ENCODE assay signal across 8 cellular contexts in genomic region chr3:158532099-158532734, GRCh38. TPM values are rescaled to one million over a fixed set of nuclear protein-coding genes. Genes with fewer than 3 reads are reported as not detected.
A peak's percentile ranks its signal among the peaks of the same experiment; 100 is the strongest.
DNase-seq lines count a peak whose midpoint lies in the region; ATAC-seq and TF ChIP-seq lines count a peak whose summit lies in the region.

No MANE protein-coding gene starts in this region.

- H2AFZ ChIP-seq in neuronal stem cell (ENCODE audit: low read length): no peak overlapping the region

- no peak overlapping the region for H3K4ac ChIP-seq in neuronal stem cell (ENCODE audit: low read length)

- H3K27ac ChIP-seq in neuronal stem cell (replicated peaks; ENCODE audit: low read length) (no peak overlapping the region), colonic mucosa (no peak overlapping the region)
- H3K27ac ChIP-seq in effector memory CD4-positive, alpha-beta T cell (ENCODE audit: insufficient read depth, low read length, poor library complexity, severe bottlenecking): no peak overlapping the region

- no peak for TF ChIP-seq CTCF in colonic mucosa (IDR thresholded peaks at IDR 0.05)

- DNase-seq in activated CD4-positive, alpha-beta T cell treated with anti-CD3 and anti-CD28 coated beads for 36 hours: peak; percentile 9
- no peak for DNase-seq in activated CD4-positive, alpha-beta T cell treated with anti-CD3 and anti-CD28 coated beads for 48 hours
- DNase-seq in NCI-H526 treated with DMSO at 0.1 percent for 48 hours (lab: John Stamatoyannopoulos, UW): peak; percentile 17
- DNase-seq in dermis blood vessel endothelial cell: peak; percentile 81
- peak; percentile 5 for DNase-seq in neuronal stem cell (ENCODE audit: low spot score)
- no peak for DNase-seq in colonic mucosa
- DNase-seq in effector memory CD4-positive, alpha-beta T cell: no peak

- no peak overlapping the region for H3K23ac ChIP-seq in neuronal stem cell (ENCODE audit: low read depth, low read length, poor library complexity)

- no peaks in the 10 kb centered on the region for H3K4me1 Mint-ChIP-seq in activated CD4-positive, alpha-beta T cell treated with anti-CD3 and anti-CD28 coated beads for 36 hours

- POLR2A ChIA-PET in activated CD4-positive, alpha-beta T cell treated with anti-CD3 and anti-CD28 coated beads for 36 hours (lab: Charles Lee): no interaction called here

- H3K27me3 ChIP-seq in neuronal stem cell (ENCODE audit: control insufficient read depth in 3 of 3, insufficient read depth in 3 of 3, low read depth in 1 of 3, low read length in 3 of 3) (no peaks in the 10 kb centered on the region), colonic mucosa (no peaks in the 10 kb centered on the region)
- no peaks in the 10 kb centered on the region for H3K27me3 ChIP-seq in effector memory CD4-positive, alpha-beta T cell (replicated peaks; ENCODE audit: control insufficient read depth, insufficient read depth, low read length, poor library complexity, severe bottlenecking)

- H2BK5ac ChIP-seq in neuronal stem cell (ENCODE audit: low read length): no peak overlapping the region

- H3K4me3 ChIP-seq in neuronal stem cell (ENCODE audit: low read length in 2 of 2) (no peak overlapping the region), colonic mucosa (no peak overlapping the region)
- no peak overlapping the region for H3K4me3 ChIP-seq in effector memory CD4-positive, alpha-beta T cell (ENCODE audit: insufficient read depth, low read depth, low read length, poor library complexity, severe bottlenecking)

- no peak overlapping the region for H2BK120ac ChIP-seq in neuronal stem cell (ENCODE audit: low read depth, low read length)

- no peaks in the 10 kb centered on the region for H3K36me3 Mint-ChIP-seq in activated CD4-positive, alpha-beta T cell treated with anti-CD3 and anti-CD28 coated beads for 36 hours (ENCODE audit: low read depth)

- no peak overlapping the region for H2BK12ac ChIP-seq in neuronal stem cell (ENCODE audit: low read length)

- no peak overlapping the region for H3K4me3 Mint-ChIP-seq in activated CD4-positive, alpha-beta T cell treated with anti-CD3 and anti-CD28 coated beads for 36 hours

- no peak overlapping the region for H2BK15ac ChIP-seq in neuronal stem cell (ENCODE audit: low read length)

- no peak for ATAC-seq in activated CD4-positive, alpha-beta T cell treated with anti-CD3 and anti-CD28 coated beads for 36 hours
- peak; percentile 59 for ATAC-seq in HG03135 (IDR thresholded peaks at IDR 0.05; ENCODE audit: unreplicated experiment)

- intact Hi-C loops in activated CD4-positive, alpha-beta T cell treated with anti-CD3 and anti-CD28 coated beads for 36 hours (cut with DNase I, micrococcal nuclease): loop anchor here (1.0 to 10.0 kb wide), 4 partner anchors 113 to 914 kb away; partner anchors contain the start of gene GFM1 (in 1 of the 2)
- intact Hi-C loops in colonic mucosa (cut with DNase I): loop anchor here (10.0 kb wide), 1 partner anchor 917 kb away; no protein-coding TSS in a partner anchor

- H2AK5ac ChIP-seq in neuronal stem cell (ENCODE audit: low read depth, low read length): no peak overlapping the region

- H3K79me1 ChIP-seq in neuronal stem cell (ENCODE audit: low read depth, low read length): no peaks in the 10 kb centered on the region

- H3K9me3 Mint-ChIP-seq in activated CD4-positive, alpha-beta T cell treated with anti-CD3 and anti-CD28 coated beads for 36 hours (ENCODE audit: low read depth): no peaks in the 10 kb centered on the region

- no peak overlapping the region for H4K8ac ChIP-seq in neuronal stem cell (ENCODE audit: low read depth, low read length)

- H3K36me3 ChIP-seq in neuronal stem cell (replicated peaks in 1 of 2; ENCODE audit: control insufficient read depth in 2 of 2, insufficient read depth in 2 of 2, low read length in 2 of 2) (no peaks in the 10 kb centered on the region), colonic mucosa (no peaks in the 10 kb centered on the region)
- H3K36me3 ChIP-seq in effector memory CD4-positive, alpha-beta T cell (ENCODE audit: control insufficient read depth, insufficient read depth, low read length): no peaks in the 10 kb centered on the region

- no peaks in the 10 kb centered on the region for H3K27me3 Mint-ChIP-seq in activated CD4-positive, alpha-beta T cell treated with anti-CD3 and anti-CD28 coated beads for 36 hours

- no peak overlapping the region for H3K4me2 ChIP-seq in neuronal stem cell (ENCODE audit: insufficient read depth, low read length, poor library complexity, severe bottlenecking)

- H3K14ac ChIP-seq in neuronal stem cell (ENCODE audit: low read length): no peak overlapping the region

- H3K27ac Mint-ChIP-seq in activated CD4-positive, alpha-beta T cell treated with anti-CD3 and anti-CD28 coated beads for 36 hours: no peak overlapping the region

- H3K4me1 ChIP-seq in neuronal stem cell (ENCODE audit: control insufficient read depth in 2 of 2, insufficient read depth in 1 of 2, low read depth in 1 of 2, low read length in 2 of 2) (no peaks in the 10 kb centered on the region), colonic mucosa (no peaks in the 10 kb centered on the region)
- no peaks in the 10 kb centered on the region for H3K4me1 ChIP-seq in effector memory CD4-positive, alpha-beta T cell (ENCODE audit: control insufficient read depth, insufficient read depth, low read length, poor library complexity, severe bottlenecking)

- CTCF ChIA-PET in activated CD4-positive, alpha-beta T cell treated with anti-CD3 and anti-CD28 coated beads for 36 hours (lab: Charles Lee): interaction anchor here (1.0 to 1.5 kb wide), 5 partner anchors 10 to 914 kb away, joined by 3 to 5 read pairs (median 3); no protein-coding TSS in a partner anchor

- H4K91ac ChIP-seq in neuronal stem cell (ENCODE audit: low read depth, low read length, poor library complexity): no peak overlapping the region

- H3K18ac ChIP-seq in neuronal stem cell (ENCODE audit: low read length): no peak overlapping the region

- no peak overlapping the region for H3K9ac ChIP-seq in neuronal stem cell (ENCODE audit: low read depth, low read length, poor library complexity)
- H3K9ac ChIP-seq in colonic mucosa (ENCODE audit: low read depth in 2 of 2, low read length in 2 of 2): no peak overlapping the region

- no peaks in the 10 kb centered on the region for H3K9me3 ChIP-seq in neuronal stem cell (replicated peaks in 1 of 2; ENCODE audit: control insufficient read depth in 2 of 2, insufficient read depth in 1 of 2, low read depth in 1 of 2, low read length in 2 of 2)
- H3K9me3 ChIP-seq in colonic mucosa: no peaks in the 10 kb centered on the region
- no peaks in the 10 kb centered on the region for H3K9me3 ChIP-seq in effector memory CD4-positive, alpha-beta T cell (ENCODE audit: control insufficient read depth, low read length)

RNA-seq across cellular contexts. Expression of gene MLF1, which starts 38.8 kb away (rescaled TPM):
- total RNA-seq in activated CD4-positive, alpha-beta T cell treated with anti-CD3 and anti-CD28 coated beads for 36 hours: 1 to 10 TPM; 2.4 to 3.4 TPM
- total RNA-seq in dermis blood vessel endothelial cell (6.0 and 7.1 TPM in 2 replicates), colonic mucosa (1 to 10 TPM; 4.4 to 4.9 TPM)
- polyA plus RNA-seq in neuronal stem cell (2013, experiment 1 of 2): 26.1 TPM
- 27.5 TPM for polyA plus RNA-seq in neuronal stem cell (2013, experiment 2 of 2)

Comparison
In these comparisons a context has a peak if more than half of its experiments do, and no peak if none do; other contexts are left out.
1. DNase-seq: peak in activated CD4-positive, alpha-beta T cell treated with anti-CD3 and anti-CD28 coated beads for 36 hours (single experiment), NCI-H526 treated with DMSO at 0.1 percent for 48 hours (single experiment), dermis blood vessel endothelial cell (single experiment) and neuronal stem cell (single experiment); none in activated CD4-positive, alpha-beta T cell treated with anti-CD3 and anti-CD28 coated beads for 48 hours (single experiment), colonic mucosa (single experiment) and effector memory CD4-positive, alpha-beta T cell (0 of 3).